8 cellular contexts compared by ENCODE assay signal in the genomic region with DNA sequence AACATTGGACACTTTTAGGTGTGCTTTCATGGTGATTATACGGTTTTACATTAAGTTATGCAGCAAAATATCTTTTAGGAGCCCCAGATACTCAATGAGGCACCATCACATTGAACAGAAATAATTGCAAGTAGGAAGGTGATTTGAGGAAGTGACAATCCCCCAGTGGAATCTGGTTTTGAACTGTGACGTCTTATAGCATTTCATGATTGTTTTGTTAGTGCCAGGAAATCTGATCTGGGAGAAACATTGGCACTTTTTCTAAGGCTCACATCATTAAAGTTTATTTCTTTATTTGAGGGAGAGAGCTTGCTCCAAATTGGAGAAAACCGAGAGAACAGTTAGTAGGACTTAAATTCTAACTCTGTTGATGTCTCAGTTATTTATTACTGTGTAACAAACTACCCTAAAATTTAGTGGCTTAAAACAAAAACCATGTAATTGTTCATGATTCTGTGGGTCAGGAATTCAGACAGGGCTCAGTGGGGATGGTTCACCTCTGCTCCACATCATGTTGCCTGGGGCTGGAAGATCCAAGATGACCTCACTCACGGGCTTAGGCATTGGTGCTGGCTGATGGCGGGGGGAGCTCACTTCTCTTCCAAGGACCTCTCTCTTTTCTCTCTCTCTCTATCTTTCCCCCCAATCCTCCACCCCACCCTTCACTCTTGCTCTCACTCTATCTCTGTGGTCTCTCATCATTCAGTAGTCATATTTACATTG.
DNase-seq lines count a peak whose midpoint lies in the region; ATAC-seq and TF ChIP-seq lines count a peak whose summit lies in the region.
"Had no signal": no experiment of that assay in that cellular context is flagged by ENCODE, and none has a peak within 500 bp of the region (broad histone marks: within the 10 kb centered on the region; RNA-seq: fewer than 3 reads in every experiment).

No MANE protein-coding gene starts in this region.

- no peak for TF ChIP-seq CTCF in MCF 10A (IDR thresholded peaks at IDR 0.05; ENCODE audit: unreplicated experiment)
- no peak for TF ChIP-seq CTCF in suprapubic skin (IDR thresholded peaks at IDR 0.05)

- H3K27ac Mint-ChIP-seq in MCF 10A (ENCODE audit: low read depth, unreplicated experiment), result peak overlapping the region; percentile 85
- H3K27ac Mint-ChIP-seq in activated T-cell treated with anti-CD3 and anti-CD28 coated beads, Interleukin-2, amount 50 U/mL, for 72 hours, result no peak overlapping the region
- H3K27ac Mint-ChIP-seq: activated naive CD8-positive, alpha-beta T cell treated with anti-CD3 and anti-CD28 coated beads, Interleukin-2, amount 10 ng/mL, durations not matched to agents 7 days and 5 days had no signal

- H3K36me3 Mint-ChIP-seq in MCF 10A (ENCODE audit: insufficient read depth, unreplicated experiment), result peaks cover 7% of the 10 kb centered on the region
- no peaks in the 10 kb centered on the region for H3K36me3 Mint-ChIP-seq in activated T-cell treated with anti-CD3 and anti-CD28 coated beads, Interleukin-2, amount 50 U/mL, for 72 hours (ENCODE audit: insufficient read depth in 2 of 2)

- BruUV-seq in MCF 10A (replicated peaks; lab: Mats Ljungman, UMichigan), result TSS peak; percentile 85

- no peak for TF ChIP-seq POLR2A in suprapubic skin (IDR thresholded peaks at IDR 0.05)

- peaks cover 18% of the 10 kb centered on the region for H3K4me1 ChIP-seq in suprapubic skin

- no peaks in the 10 kb centered on the region for H3K27me3 Mint-ChIP-seq in MCF 10A (ENCODE audit: insufficient read depth, unreplicated experiment)
- H3K27me3 Mint-ChIP-seq in activated T-cell treated with anti-CD3 and anti-CD28 coated beads, Interleukin-2, amount 50 U/mL, for 72 hours (ENCODE audit: low read depth), result peaks cover 62% of the 10 kb centered on the region

- no peaks in the 10 kb centered on the region for H3K9me3 ChIP-seq in suprapubic skin

- H3K9me3 Mint-ChIP-seq in MCF 10A (ENCODE audit: unreplicated experiment), result peaks cover 8% of the 10 kb centered on the region
- H3K9me3 Mint-ChIP-seq in activated T-cell treated with anti-CD3 and anti-CD28 coated beads, Interleukin-2, amount 50 U/mL, for 72 hours, result peaks cover 0 to 1% of the 10 kb centered on the region in 2 donors

- CTCF ChIA-PET in MCF 10A (lab: Yijun Ruan, JAX), result interaction anchor here (0.8 to 1.7 kb wide), 7 partner anchors 10 to 482 kb away, joined by 3 to 9 read pairs (median 5); a partner anchor contains a TSS

- intact Hi-C loops in MCF 10A (cut with micrococcal nuclease), result no loop called here

- DNase-seq in Kasumi-1 (lab: John Stamatoyannopoulos, UW) (peak; percentile 58 to 70), MCF 10A (ENCODE audit: unreplicated experiment) (peak; percentile 71), kidney tubule cell (ENCODE audit: low spot score) (peak; percentile 97), suprapubic skin (ENCODE audit: low spot score in 2 of 2) (no peak), SHP77 treated with DMSO at 0.1 percent for 48 hours (lab: John Stamatoyannopoulos, UW) (no peak)
- no peak for DNase-seq in activated T-cell treated with anti-CD3 and anti-CD28 coated beads, Interleukin-2, amount 50 U/mL, for 72 hours
- DNase-seq: activated naive CD8-positive, alpha-beta T cell treated with anti-CD3 and anti-CD28 coated beads, Interleukin-2, amount 10 ng/mL, durations not matched to agents 7 days and 5 days had no signal

- POLR2A ChIA-PET in MCF 10A (lab: Yijun Ruan, JAX), result interaction anchor here (0.9 to 1.6 kb wide), 5 partner anchors 13 to 388 kb away, joined by 3 to 8 read pairs (median 3); a partner anchor contains a TSS

- H3K4me3 Mint-ChIP-seq in MCF 10A (ENCODE audit: unreplicated experiment), result no peak overlapping the region
- no peak overlapping the region for H3K4me3 Mint-ChIP-seq in activated T-cell treated with anti-CD3 and anti-CD28 coated beads, Interleukin-2, amount 50 U/mL, for 72 hours
- H3K4me3 Mint-ChIP-seq: activated naive CD8-positive, alpha-beta T cell treated with anti-CD3 and anti-CD28 coated beads, Interleukin-2, amount 10 ng/mL, durations not matched to agents 7 days and 5 days had no signal

- H3K4me3 ChIP-seq in suprapubic skin, result no peak overlapping the region

- no peak for ATAC-seq in HG02938 (IDR thresholded peaks at IDR 0.05; ENCODE audit: unreplicated experiment)
- ATAC-seq in activated T-cell treated with anti-CD3 and anti-CD28 coated beads, Interleukin-2, amount 50 U/mL, for 72 hours (replicated peaks in 1 of 2), result no peak

- no peak for TF ChIP-seq EP300 in suprapubic skin (IDR thresholded peaks at IDR 0.05)

- peaks cover 43% of the 10 kb centered on the region for H3K4me1 Mint-ChIP-seq in MCF 10A (ENCODE audit: insufficient read depth, unreplicated experiment)
- H3K4me1 Mint-ChIP-seq in activated T-cell treated with anti-CD3 and anti-CD28 coated beads, Interleukin-2, amount 50 U/mL, for 72 hours (ENCODE audit: low read depth), result no peaks in the 10 kb centered on the region

- no peaks in the 10 kb centered on the region for H3K27me3 ChIP-seq in suprapubic skin

- no peaks in the 10 kb centered on the region for H3K36me3 ChIP-seq in suprapubic skin

- peak overlapping the region; percentile 70 for H3K27ac ChIP-seq in suprapubic skin

- 52% methylated on average over 5 of the region's 5 CpGs for WGBS in suprapubic skin

Comparison
In these comparisons a context has a peak if more than half of its experiments do, and no peak if none do; other contexts are left out.
1. DNase-seq: peak in Kasumi-1 (2 of 2), MCF 10A (single experiment) and kidney tubule cell (single experiment); none in suprapubic skin (0 of 2), activated T-cell treated with anti-CD3 and anti-CD28 coated beads, Interleukin-2, amount 50 U/mL, for 72 hours (0 of 2) and SHP77 treated with DMSO at 0.1 percent for 48 hours (single experiment).